In the genomic region with DNA sequence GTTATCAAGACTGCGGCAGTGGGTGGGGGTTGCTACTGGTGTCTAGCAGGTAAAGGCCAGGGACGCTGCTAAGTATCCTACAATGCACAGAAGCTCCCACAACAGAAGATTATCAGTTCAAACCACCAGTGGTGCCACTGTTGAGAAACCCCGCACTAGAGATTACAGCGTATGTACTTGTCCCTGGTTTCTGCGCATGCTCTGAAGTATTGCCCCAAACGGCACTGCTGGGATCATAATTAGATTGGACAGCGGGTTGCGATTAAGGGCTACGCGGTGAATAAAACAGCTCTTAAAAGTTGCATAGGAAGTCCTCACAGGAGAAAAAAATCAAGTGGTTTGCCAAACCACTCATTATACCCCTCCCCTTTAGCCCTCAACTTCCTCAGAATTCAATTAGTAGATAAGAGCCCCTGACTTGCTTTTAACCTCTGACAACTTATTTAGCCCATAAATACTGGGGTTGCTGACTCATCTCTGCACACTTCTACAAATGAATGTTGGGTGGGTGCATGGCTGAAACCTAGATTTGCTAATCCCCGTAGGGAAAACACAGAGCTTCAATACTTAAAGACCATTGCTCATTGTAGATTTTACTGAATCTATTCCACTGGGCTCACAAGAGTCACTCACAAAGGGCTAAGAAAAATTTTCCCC, we compare ENCODE assay signal across 8 cellular contexts.
A peak's percentile ranks its signal among the peaks of the same experiment; 100 is the strongest.
DNase-seq lines count a peak whose midpoint lies in the region; ATAC-seq lines count a peak whose summit lies in the region.

No MANE protein-coding gene starts in this region.

- H3K4me1 ChIP-seq in neuronal stem cell (ENCODE audit: control insufficient read depth in 2 of 2, insufficient read depth in 1 of 2, low read depth in 1 of 2, low read length in 2 of 2): peaks cover 5 to 14% of the 10 kb centered on the region in 2 donors
- no peaks in the 10 kb centered on the region for H3K4me1 ChIP-seq in aorta (ENCODE audit: control insufficient read depth in 1 of 2, insufficient read depth in 2 of 2, low read length in 2 of 2)

- no peak overlapping the region for H3K18ac ChIP-seq in neuronal stem cell (ENCODE audit: low read length)

- H2BK120ac ChIP-seq in neuronal stem cell (ENCODE audit: low read depth, low read length): no peak overlapping the region

- intact Hi-C loops in aorta (cut with DNase I): no loop called here

- H2BK15ac ChIP-seq in neuronal stem cell (ENCODE audit: low read length): no peak overlapping the region

- no peak overlapping the region for H2BK5ac ChIP-seq in neuronal stem cell (ENCODE audit: low read length)

- no peak overlapping the region for H2AK5ac ChIP-seq in neuronal stem cell (ENCODE audit: low read depth, low read length)

- no peak overlapping the region for H3K23ac ChIP-seq in neuronal stem cell (ENCODE audit: low read depth, low read length, poor library complexity)

- H3K79me1 ChIP-seq in neuronal stem cell (ENCODE audit: low read depth, low read length): no peaks in the 10 kb centered on the region

- H3K4ac ChIP-seq in neuronal stem cell (ENCODE audit: low read length): no peak overlapping the region

- H3K9ac ChIP-seq in neuronal stem cell (ENCODE audit: low read depth, low read length, poor library complexity): no peak overlapping the region

- H3K9me3 ChIP-seq in neuronal stem cell (replicated peaks in 1 of 2; ENCODE audit: control insufficient read depth in 2 of 2, insufficient read depth in 1 of 2, low read depth in 1 of 2, low read length in 2 of 2) (no peaks in the 10 kb centered on the region), aorta (ENCODE audit: control insufficient read depth, low read length) (no peaks in the 10 kb centered on the region)

- H2BK12ac ChIP-seq in neuronal stem cell (ENCODE audit: low read length): no peak overlapping the region

- no peak overlapping the region for H3K4me3 ChIP-seq in neuronal stem cell (ENCODE audit: low read length in 2 of 2)
- H3K4me3 ChIP-seq in aorta (ENCODE audit: low read length in 2 of 2): no peak overlapping the region

- H4K8ac ChIP-seq in neuronal stem cell (ENCODE audit: low read depth, low read length): no peak overlapping the region

- DNase-seq in NCI-H748 treated with DMSO at 0.1 percent for 48 hours (lab: John Stamatoyannopoulos, UW) (peak; percentile 57), neuronal stem cell (ENCODE audit: low spot score) (no peak), NCI-H526 (lab: John Stamatoyannopoulos, UW) (no peak), substantia nigra (lab: John Stamatoyannopoulos, UW) (no peak), aorta (no peak)
- peak; percentile 2 for DNase-seq in activated gamma-delta T cell treated with anti-CD3 and anti-CD28 coated beads, Interleukin-2, amount 50 U/mL, for 16 hours (ENCODE audit: low read depth)

- H3K27ac ChIP-seq in neuronal stem cell (replicated peaks; ENCODE audit: low read length): no peak overlapping the region
- no peak overlapping the region for H3K27ac ChIP-seq in substantia nigra (ENCODE audit: low read depth, low read length, poor library complexity, severe bottlenecking)
- no peak overlapping the region for H3K27ac ChIP-seq in aorta (ENCODE audit: low read depth in 1 of 2, low read length in 2 of 2)

- H4K91ac ChIP-seq in neuronal stem cell (ENCODE audit: low read depth, low read length, poor library complexity): no peak overlapping the region

- WGBS in neuronal stem cell (ENCODE audit: extremely low coverage in 2 of 2, insufficient read length in 2 of 2, insufficient replicate concordance in 1 of 2), 2 donors: no CpG with 5 or more reads among the region's 11 CpGs
- 64 to 83% methylated on average over 11 of the region's 11 CpGs for WGBS in aorta, 2 donors

- peak overlapping the region; percentile 34 for H2AFZ ChIP-seq in neuronal stem cell (ENCODE audit: low read length)

- H3K27me3 ChIP-seq in neuronal stem cell (ENCODE audit: control insufficient read depth in 3 of 3, insufficient read depth in 3 of 3, low read depth in 1 of 3, low read length in 3 of 3) (no peaks in the 10 kb centered on the region), aorta (ENCODE audit: control insufficient read depth in 1 of 2, insufficient read depth in 2 of 2, low read length in 1 of 2) (no peaks in the 10 kb centered on the region)

- H3K36me3 ChIP-seq in neuronal stem cell (replicated peaks in 1 of 2; ENCODE audit: control insufficient read depth in 2 of 2, insufficient read depth in 2 of 2, low read length in 2 of 2): no peaks in the 10 kb centered on the region
- no peaks in the 10 kb centered on the region for H3K36me3 ChIP-seq in aorta (ENCODE audit: control insufficient read depth in 1 of 2, insufficient read depth in 2 of 2, low read length in 1 of 2)

- H3K14ac ChIP-seq in neuronal stem cell (ENCODE audit: low read length): no peak overlapping the region

- H3K4me2 ChIP-seq in neuronal stem cell (ENCODE audit: insufficient read depth, low read length, poor library complexity, severe bottlenecking): no peak overlapping the region

- ATAC-seq in GM18511 (IDR thresholded peaks at IDR 0.05; ENCODE audit: unreplicated experiment) (peak; percentile 84), HG02840 (IDR thresholded peaks at IDR 0.05; ENCODE audit: low FRiP score, unreplicated experiment) (peak; percentile 56), aorta (ENCODE audit: low FRiP score) (no peak)

Comparison
In these comparisons a context has a peak if more than half of its experiments do, and no peak if none do; other contexts are left out.
1. DNase-seq: peak in NCI-H748 treated with DMSO at 0.1 percent for 48 hours (single experiment) and activated gamma-delta T cell treated with anti-CD3 and anti-CD28 coated beads, Interleukin-2, amount 50 U/mL, for 16 hours (single experiment); none in neuronal stem cell (single experiment), NCI-H526 (0 of 2), substantia nigra (0 of 49) and aorta (0 of 2).